ENCODE assay signal across 29 cellular contexts in the genomic region with DNA sequence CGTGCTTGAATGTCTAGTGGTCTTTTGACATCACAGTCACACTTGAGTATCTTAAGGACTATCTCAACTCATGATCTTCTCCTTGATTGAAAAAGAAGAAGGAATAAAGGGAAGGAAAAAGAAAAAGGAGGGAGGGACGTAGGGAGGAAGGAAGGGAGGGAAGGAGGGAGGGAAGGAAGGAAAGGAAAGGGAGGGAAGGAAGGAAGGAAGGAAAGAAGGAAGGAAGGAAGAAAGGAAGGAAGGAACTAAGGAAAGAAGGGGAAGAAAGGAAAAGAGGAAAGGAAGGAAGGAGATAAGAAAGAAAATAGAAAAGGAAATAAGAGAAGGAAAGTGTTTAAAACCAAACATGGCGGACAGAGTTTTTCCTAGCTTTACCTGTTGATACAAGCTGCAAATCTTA.
"Had no signal": no experiment of that assay in that cellular context is flagged by ENCODE, and none has a peak within 500 bp of the region (broad histone marks: within the 10 kb centered on the region; RNA-seq: fewer than 3 reads in every experiment).

No MANE protein-coding gene starts in this region.

- H3K9me3 ChIP-seq: colonic mucosa, esophagus squamous epithelium, gastrocnemius medialis, heart right ventricle, left lung, mucosa of descending colon had no signal

- H3K36me3 ChIP-seq: colonic mucosa, gastrocnemius medialis had no signal

- H3K4me1 ChIP-seq: colonic mucosa, esophagus squamous epithelium, gastrocnemius medialis had no signal

- H3K27me3 Mint-ChIP-seq: dendritic cell treated with granulocyte-macrophage colony-stimulating factor and Interleukin-4, amounts not matched to agents 40 ng/mL and 50 ng/mL, for 4 days; effector memory CD8-positive, alpha-beta T cell; naive B cell had no signal

- H3K4me3 ChIP-seq: colonic mucosa, esophagus squamous epithelium, gastrocnemius medialis, heart right ventricle, left lung, lung, mucosa of descending colon had no signal

- H3K27me3 ChIP-seq: colonic mucosa, esophagus squamous epithelium, gastrocnemius medialis, heart right ventricle, left lung had no signal

- DNase-seq: colonic mucosa; cortex of kidney; effector CD8-positive, alpha-beta T cell; effector memory CD8-positive, alpha-beta T cell; endodermal cell; erythroblast; esophagus squamous epithelium; foreskin fibroblast; foreskin melanocyte; gastrocnemius medialis; glutamatergic neuron; head of caudate nucleus; heart right ventricle; hippocampal formation; left cardiac atrium; left lung; left ventricle myocardium superior; mammary epithelial cell; mesenchymal stem cell; mucosa of descending colon; naive B cell had no signal

- H3K4me3 Mint-ChIP-seq: dendritic cell treated with granulocyte-macrophage colony-stimulating factor and Interleukin-4, amounts not matched to agents 40 ng/mL and 50 ng/mL, for 4 days; effector memory CD8-positive, alpha-beta T cell; endodermal cell; mesothelial cell of epicardium; naive B cell had no signal

- ATAC-seq: effector memory CD8-positive, alpha-beta T cell; esophagus mucosa; gastrocnemius medialis; heart right ventricle; left cardiac atrium; left lung; left ventricle myocardium superior; mucosa of descending colon had no signal

- FAIRE-seq: endometrium, islet of Langerhans, keratinocyte had no signal

- H3K9me3 Mint-ChIP-seq: effector memory CD8-positive, alpha-beta T cell; mesothelial cell of epicardium had no signal

- H3K27ac Mint-ChIP-seq: dendritic cell treated with granulocyte-macrophage colony-stimulating factor and Interleukin-4, amounts not matched to agents 40 ng/mL and 50 ng/mL, for 4 days; effector memory CD8-positive, alpha-beta T cell; endodermal cell; mesothelial cell of epicardium had no signal

- H3K27ac ChIP-seq: colonic mucosa, epithelial cell of prostate, esophagus squamous epithelium, gastrocnemius medialis, heart right ventricle, left lung had no signal
